Comparison of ENCODE assay signal across 1 cellular context in genomic region chr6:158668707-158669103, GRCh38.
TF ChIP-seq lines count a peak whose summit lies in the region.

No MANE protein-coding gene starts in this region.

TF ChIP-seq in GM12878, 131 proteins besides CTCF, POLR2A, EP300 and RAD21 (continued from another document):
- TF ChIP-seq USF2 (IDR thresholded peaks at IDR 0.05; ENCODE audit: borderline replicate concordance, low read depth, low read length) (no peak), SRF (IDR thresholded peaks at IDR 0.05; ENCODE audit: low read depth in 2 of 2, low read length in 2 of 2) (no peak), IRF3 (IDR thresholded peaks at IDR 0.05) (no peak), HCFC1 (IDR thresholded peaks at IDR 0.05; ENCODE audit: low read length) (no peak), SREBF1 (IDR thresholded peaks at IDR 0.05; ENCODE audit: low read length) (no peak)
- TF ChIP-seq, protein P1, sequence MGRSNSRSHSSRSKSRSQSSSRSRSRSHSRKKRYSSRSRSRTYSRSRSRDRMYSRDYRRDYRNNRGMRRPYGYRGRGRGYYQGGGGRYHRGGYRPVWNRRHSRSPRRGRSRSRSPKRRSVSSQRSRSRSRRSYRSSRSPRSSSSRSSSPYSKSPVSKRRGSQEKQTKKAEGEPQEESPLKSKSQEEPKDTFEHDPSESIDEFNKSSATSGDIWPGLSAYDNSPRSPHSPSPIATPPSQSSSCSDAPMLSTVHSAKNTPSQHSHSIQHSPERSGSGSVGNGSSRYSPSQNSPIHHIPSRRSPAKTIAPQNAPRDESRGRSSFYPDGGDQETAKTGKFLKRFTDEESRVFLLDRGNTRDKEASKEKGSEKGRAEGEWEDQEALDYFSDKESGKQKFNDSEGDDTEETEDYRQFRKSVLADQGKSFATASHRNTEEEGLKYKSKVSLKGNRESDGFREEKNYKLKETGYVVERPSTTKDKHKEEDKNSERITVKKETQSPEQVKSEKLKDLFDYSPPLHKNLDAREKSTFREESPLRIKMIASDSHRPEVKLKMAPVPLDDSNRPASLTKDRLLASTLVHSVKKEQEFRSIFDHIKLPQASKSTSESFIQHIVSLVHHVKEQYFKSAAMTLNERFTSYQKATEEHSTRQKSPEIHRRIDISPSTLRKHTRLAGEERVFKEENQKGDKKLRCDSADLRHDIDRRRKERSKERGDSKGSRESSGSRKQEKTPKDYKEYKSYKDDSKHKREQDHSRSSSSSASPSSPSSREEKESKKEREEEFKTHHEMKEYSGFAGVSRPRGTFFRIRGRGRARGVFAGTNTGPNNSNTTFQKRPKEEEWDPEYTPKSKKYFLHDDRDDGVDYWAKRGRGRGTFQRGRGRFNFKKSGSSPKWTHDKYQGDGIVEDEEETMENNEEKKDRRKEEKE (IDR thresholded peaks at IDR 0.05), result no peak
TF ChIP-seq in GM12878: peak in this region for 0.
